Comparison of ENCODE assay signal across 17 cellular contexts in the genomic region with DNA sequence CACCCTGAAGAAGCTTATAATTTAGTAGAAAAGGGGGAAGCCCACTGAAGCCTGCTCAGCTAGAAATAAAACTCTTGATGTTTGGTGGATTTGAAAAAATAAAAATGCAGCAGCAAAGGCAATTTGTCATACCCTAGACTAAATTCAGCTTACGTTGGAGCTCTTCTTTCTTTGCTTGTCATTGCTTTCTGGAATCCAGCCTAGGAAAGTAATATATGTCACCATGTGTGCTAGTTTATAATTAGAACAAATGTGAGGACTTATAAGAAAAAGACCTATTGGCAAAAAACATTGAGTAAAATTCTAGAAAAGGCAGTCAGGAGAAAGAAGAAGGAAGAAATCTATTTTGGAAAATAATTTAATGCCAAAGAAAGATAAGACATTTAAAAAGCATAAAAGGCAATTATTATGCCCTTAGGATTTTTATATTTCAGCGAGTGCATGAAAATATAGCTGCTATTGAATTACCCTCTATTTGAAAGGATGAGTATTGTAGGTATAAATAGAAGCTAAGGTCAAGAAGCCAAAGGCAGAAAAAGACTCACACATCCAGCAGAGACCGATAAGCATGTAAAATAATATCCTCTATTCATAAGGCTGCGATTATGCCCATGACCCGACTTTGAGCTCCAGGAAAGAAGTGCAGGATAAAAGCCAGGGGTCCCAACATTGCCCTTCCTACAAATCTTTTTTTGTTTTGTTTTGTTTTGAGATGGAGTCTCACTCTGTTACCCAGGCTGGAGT. TPM values are rescaled to one million over a fixed set of nuclear protein-coding genes. Genes with fewer than 3 reads are reported as not detected.
"Had no signal": no experiment of that assay in that cellular context is flagged by ENCODE, and none has a peak within 500 bp of the region (broad histone marks: within the 10 kb centered on the region; RNA-seq: fewer than 3 reads in every experiment).

No MANE protein-coding gene starts in this region.

- H3K27ac ChIP-seq: hepatocyte, neural progenitor cell, upper lobe of right lung had no signal

- ATAC-seq: activated CD4-positive, CD25-positive, alpha-beta regulatory T cell treated with anti-CD3 and anti-CD28 coated beads, Interleukin-2, amount 50 U/mL, for 24 hours; activated T-cell treated with anti-CD3 and anti-CD28 coated beads, Interleukin-2, amount 50 U/mL, for 4 hours; stimulated activated effector memory CD8-positive, alpha-beta T cell treated with anti-CD3 and anti-CD28 coated beads, Interleukin-12 subunit alpha, Interleukin-12 subunit beta, amount 100 ng/mL, for 72 hours; upper lobe of right lung had no signal

- H2AFZ ChIP-seq: hepatocyte had no signal

- H3K36me3 ChIP-seq: neural progenitor cell, upper lobe of right lung had no signal

- H3K4me2 ChIP-seq: hepatocyte, neural progenitor cell, smooth muscle cell had no signal

- H3K79me2 ChIP-seq: hepatocyte had no signal

- H3K4me3 ChIP-seq: hepatocyte, neural progenitor cell, smooth muscle cell, upper lobe of right lung had no signal

- H3K27me3 ChIP-seq: neural progenitor cell had no signal

- H3K9me3 ChIP-seq: upper lobe of right lung had no signal

- H3K4me1 ChIP-seq: neural progenitor cell, upper lobe of right lung had no signal

- H3K9ac ChIP-seq: neural progenitor cell had no signal

- DNase-seq: activated CD4-positive, alpha-beta T cell treated with anti-CD3 and anti-CD28 coated beads, Interleukin-2, amount 50 U/mL, for 1 hour; activated CD8-positive, alpha-beta memory T cell treated with anti-CD3 and anti-CD28 coated beads, Interleukin-2, amount 50 U/mL, for 4 hours; activated effector memory CD4-positive, alpha-beta T cell treated with Interleukin-2 at 50 U/mL for 16 hours; activated naive CD4-positive, alpha-beta T cell treated with anti-CD3 and anti-CD28 coated beads, Interleukin-2, amount 50 U/mL, for 16 hours; activated T-cell treated with anti-CD3 and anti-CD28 coated beads, Interleukin-2, amount 50 U/mL, for 4 hours; effector CD4-positive, alpha-beta T cell; islet precursor cell; right cardiac atrium; stimulated activated CD4-positive, alpha-beta T cell treated with anti-CD3 and anti-CD28 coated beads, Interleukin-4, amount 100 ng/mL, for 24 hours; upper lobe of right lung had no signal

RNA-seq across cellular contexts. Expression of gene TM6SF1, which starts 29.8 kb away (rescaled TPM):
- total RNA-seq: mesothelial cell of epicardium, progenitor cell of endocrine pancreas had no signal
- polyA plus RNA-seq: smooth muscle cell had no signal
